ENCODE assay signal across 8 cellular contexts in genomic region chr15:73908030-73908821, GRCh38. TPM values are rescaled to one million over a fixed set of nuclear protein-coding genes. Genes with fewer than 3 reads are reported as not detected.
DNase-seq lines count a peak whose midpoint lies in the region; FAIRE-seq and TF ChIP-seq lines count a peak whose summit lies in the region.

No MANE protein-coding gene starts in this region.

- intact Hi-C loops in activated T-helper 1 cell treated with anti-CD3 and anti-CD28 coated beads, Interleukin-12 subunit alpha, Interleukin-12 subunit beta, Interleukin-2, Interleukin-4 antibody, amounts not matched to agents 30 ng/mL and 10 ng/mL and 1 ng/mL, durations not matched to agents 14 hours and 24 hours and 36 hours (cut with micrococcal nuclease) = loop anchor here (1.0 kb wide), 2 partner anchors 11 to 34 kb away; no protein-coding TSS in a partner anchor

- no peaks in the 10 kb centered on the region for H3K9me3 ChIP-seq in suprapubic skin

- H3K36me3 ChIP-seq in suprapubic skin = no peaks in the 10 kb centered on the region

- no peaks in the 10 kb centered on the region for H3K27me3 Mint-ChIP-seq in activated T-helper 1 cell treated with anti-CD3 and anti-CD28 coated beads, Interleukin-12 subunit alpha, Interleukin-12 subunit beta, Interleukin-2, Interleukin-4 antibody, amounts not matched to agents 30 ng/mL and 10 ng/mL and 1 ng/mL, durations not matched to agents 14 hours and 24 hours and 36 hours (ENCODE audit: insufficient read depth)

- 26% methylated on average over 4 of the region's 7 CpGs for WGBS in suprapubic skin

- H3K4me3 ChIP-seq in fibroblast of the aortic adventitia (ENCODE audit: low read depth, low read length) (no peak overlapping the region), suprapubic skin (no peak overlapping the region)

- peak; percentile 5 to 18 for DNase-seq in NCI-H187 (lab: John Stamatoyannopoulos, UW)
- no peak for DNase-seq in NCI-H187 treated with DMSO at 0.1 percent for 48 hours (lab: John Stamatoyannopoulos, UW)
- DNase-seq in HTR-8/SVneo (ENCODE audit: insufficient read length, low spot score) = peak; percentile 67
- DNase-seq in RKO (ENCODE audit: low spot score) = peak; percentile 61
- peak; percentile 62 for DNase-seq in activated T-helper 1 cell treated with anti-CD3 and anti-CD28 coated beads, Interleukin-12 subunit alpha, Interleukin-12 subunit beta, Interleukin-2, Interleukin-4 antibody, amounts not matched to agents 30 ng/mL and 10 ng/mL and 1 ng/mL, durations not matched to agents 14 hours and 24 hours and 36 hours (ENCODE audit: low spot score)
- DNase-seq in fibroblast of the aortic adventitia (ENCODE audit: low read depth) = peak; percentile 75
- peak in 50 of 56 donors; percentile 10 to 87 (median 54) for DNase-seq in nucleus accumbens (lab: John Stamatoyannopoulos, UW)
- peak in 1 of 2 donors; percentile 83 for DNase-seq in suprapubic skin (ENCODE audit: low spot score in 2 of 2)

- no peak overlapping the region for H3K27ac ChIP-seq in suprapubic skin

- H3K4me1 Mint-ChIP-seq in activated T-helper 1 cell treated with anti-CD3 and anti-CD28 coated beads, Interleukin-12 subunit alpha, Interleukin-12 subunit beta, Interleukin-2, Interleukin-4 antibody, amounts not matched to agents 30 ng/mL and 10 ng/mL and 1 ng/mL, durations not matched to agents 14 hours and 24 hours and 36 hours (ENCODE audit: low read depth) = peaks cover 13% of the 10 kb centered on the region

- no peaks in the 10 kb centered on the region for H3K4me1 ChIP-seq in suprapubic skin

- no peak overlapping the region for H3K27ac Mint-ChIP-seq in activated T-helper 1 cell treated with anti-CD3 and anti-CD28 coated beads, Interleukin-12 subunit alpha, Interleukin-12 subunit beta, Interleukin-2, Interleukin-4 antibody, amounts not matched to agents 30 ng/mL and 10 ng/mL and 1 ng/mL, durations not matched to agents 14 hours and 24 hours and 36 hours

- H3K9me3 Mint-ChIP-seq in activated T-helper 1 cell treated with anti-CD3 and anti-CD28 coated beads, Interleukin-12 subunit alpha, Interleukin-12 subunit beta, Interleukin-2, Interleukin-4 antibody, amounts not matched to agents 30 ng/mL and 10 ng/mL and 1 ng/mL, durations not matched to agents 14 hours and 24 hours and 36 hours = no peaks in the 10 kb centered on the region

- peak; percentile 98 for TF ChIP-seq CTCF in fibroblast of the aortic adventitia (IDR thresholded peaks at IDR 0.05; ENCODE audit: insufficient read depth, low read length)
- TF ChIP-seq CTCF in suprapubic skin (IDR thresholded peaks at IDR 0.05) = peak; percentile 37 to 94

- no peak for TF ChIP-seq EP300 in suprapubic skin (IDR thresholded peaks at IDR 0.05)

- peaks cover 3% of the 10 kb centered on the region for H3K36me3 Mint-ChIP-seq in activated T-helper 1 cell treated with anti-CD3 and anti-CD28 coated beads, Interleukin-12 subunit alpha, Interleukin-12 subunit beta, Interleukin-2, Interleukin-4 antibody, amounts not matched to agents 30 ng/mL and 10 ng/mL and 1 ng/mL, durations not matched to agents 14 hours and 24 hours and 36 hours (ENCODE audit: low read depth)

- H3K4me3 Mint-ChIP-seq in activated T-helper 1 cell treated with anti-CD3 and anti-CD28 coated beads, Interleukin-12 subunit alpha, Interleukin-12 subunit beta, Interleukin-2, Interleukin-4 antibody, amounts not matched to agents 30 ng/mL and 10 ng/mL and 1 ng/mL, durations not matched to agents 14 hours and 24 hours and 36 hours = no peak overlapping the region

- FAIRE-seq in HTR-8/SVneo (lab: Jason Lieb, UNC) = peak; percentile 67

- H3K27me3 ChIP-seq in suprapubic skin = no peaks in the 10 kb centered on the region

- no peak for TF ChIP-seq POLR2A in suprapubic skin (IDR thresholded peaks at IDR 0.05)

RNA-seq across cellular contexts. Expression of gene LOXL1, which starts 18.0 kb away (rescaled TPM):
- total RNA-seq in activated T-helper 1 cell treated with anti-CD3 and anti-CD28 coated beads, Interleukin-12 subunit alpha, Interleukin-12 subunit beta, Interleukin-2, Interleukin-4 antibody, amounts not matched to agents 30 ng/mL and 10 ng/mL and 1 ng/mL, durations not matched to agents 14 hours and 24 hours and 36 hours = 0.34 and 1.3 TPM in 2 replicates
- total RNA-seq in fibroblast of the aortic adventitia (ENCODE audit: low replicate concordance) (53.4 and 176 TPM in 2 replicates), suprapubic skin (10 to 100 TPM in 1 of 4 donors, 1 to 10 TPM in 3; 4.3 to 12.1 (median 7.3) TPM)

RNA-seq across cellular contexts. Expression of gene TBC1D21, which starts 34.9 kb away (rescaled TPM):
- not detected in 2 replicates for total RNA-seq in activated T-helper 1 cell treated with anti-CD3 and anti-CD28 coated beads, Interleukin-12 subunit alpha, Interleukin-12 subunit beta, Interleukin-2, Interleukin-4 antibody, amounts not matched to agents 30 ng/mL and 10 ng/mL and 1 ng/mL, durations not matched to agents 14 hours and 24 hours and 36 hours
- not detected in 2 replicates for total RNA-seq in fibroblast of the aortic adventitia (ENCODE audit: low replicate concordance)
- not detected for total RNA-seq in suprapubic skin
